Comparison of ENCODE assay signal across 9 cellular contexts in genomic region chr1:177948336-177948972, GRCh38. TPM values are rescaled to one million over a fixed set of nuclear protein-coding genes. Genes with fewer than 3 reads are reported as not detected.
A peak's percentile ranks its signal among the peaks of the same experiment; 100 is the strongest.
DNase-seq lines count a peak whose midpoint lies in the region; ATAC-seq and TF ChIP-seq lines count a peak whose summit lies in the region.
"Had no signal": no experiment of that assay in that cellular context is flagged by ENCODE, and none has a peak within 500 bp of the region (broad histone marks: within the 10 kb centered on the region; RNA-seq: fewer than 3 reads in every experiment).

No MANE protein-coding gene starts in this region.

- no peak overlapping the region for H3K4me3 ChIP-seq in GM12875 (ENCODE audit: low read depth, low read length)
- no peak overlapping the region for H3K4me3 ChIP-seq in esophagus muscularis mucosa
- no peak overlapping the region for H3K4me3 ChIP-seq in naive thymus-derived CD4-positive, alpha-beta T cell (ENCODE audit: low read length)
- H3K4me3 ChIP-seq: skin epidermis had no signal

- no peak for TF ChIP-seq EP300 in esophagus muscularis mucosa (IDR thresholded peaks at IDR 0.05)

- H3K4me3 Mint-ChIP-seq in naive thymus-derived CD4-positive, alpha-beta T cell, result no peak overlapping the region
- H3K4me3 Mint-ChIP-seq in activated T-helper 2 cell treated with anti-CD3 and anti-CD28 coated beads, Interferon-gamma antibody, Interleukin-2, Interleukin-4, amounts not matched to agents 10 μg/mL and 5 μg/mL and 100 μg/mL, durations not matched to agents 14 hours and 24 hours and 36 hours (ENCODE audit: low read depth), result no peak overlapping the region

- H3K27me3 ChIP-seq in esophagus muscularis mucosa, result no peaks in the 10 kb centered on the region
- H3K27me3 ChIP-seq in naive thymus-derived CD4-positive, alpha-beta T cell (ENCODE audit: control insufficient read depth in 2 of 2, insufficient read depth in 2 of 2, low read length in 2 of 2), result no peaks in the 10 kb centered on the region

- POLR2A ChIA-PET in naive thymus-derived CD4-positive, alpha-beta T cell (lab: Charles Lee), result no interaction called here

- CTCF ChIA-PET in naive thymus-derived CD4-positive, alpha-beta T cell (lab: Charles Lee), result no interaction called here

- peaks cover 0 to 10% (median 0%) of the 10 kb centered on the region in 4 donors for H3K4me1 ChIP-seq in esophagus muscularis mucosa
- H3K4me1 ChIP-seq in naive thymus-derived CD4-positive, alpha-beta T cell (ENCODE audit: control insufficient read depth in 2 of 2, insufficient read depth in 2 of 2, low read length in 2 of 2), result no peaks in the 10 kb centered on the region

- intact Hi-C loops in esophagus muscularis mucosa (cut with DNase I), result loop anchor here (5.0 to 10.0 kb wide), 4 partner anchors 164 to 1051 kb away; no protein-coding TSS in a partner anchor
- intact Hi-C loops in naive thymus-derived CD4-positive, alpha-beta T cell (cut with micrococcal nuclease), result no loop called here
- intact Hi-C loops in activated T-helper 2 cell treated with anti-CD3 and anti-CD28 coated beads, Interferon-gamma antibody, Interleukin-2, Interleukin-4, amounts not matched to agents 10 μg/mL and 5 μg/mL and 100 μg/mL, durations not matched to agents 14 hours and 24 hours and 36 hours (cut with micrococcal nuclease), result loop anchor here (5.0 to 10.0 kb wide), 2 partner anchors 334 to 524 kb away; no protein-coding TSS in a partner anchor

- H3K27me3 Mint-ChIP-seq in naive thymus-derived CD4-positive, alpha-beta T cell, result peaks cover 0 to 5% (median 0%) of the 10 kb centered on the region in 5 donors
- no peaks in the 10 kb centered on the region for H3K27me3 Mint-ChIP-seq in activated T-helper 2 cell treated with anti-CD3 and anti-CD28 coated beads, Interferon-gamma antibody, Interleukin-2, Interleukin-4, amounts not matched to agents 10 μg/mL and 5 μg/mL and 100 μg/mL, durations not matched to agents 14 hours and 24 hours and 36 hours (ENCODE audit: low read depth)

- WGBS in esophagus muscularis mucosa, result 19% methylated on average over 8 of the region's 8 CpGs

- ATAC-seq in HG02623 (IDR thresholded peaks at IDR 0.05; ENCODE audit: unreplicated experiment), result peak; percentile 81
- ATAC-seq in SK-N-SH treated with all-trans-retinoic acid at 6 μM for 48 hours, result peak; percentile 88
- peak; percentile 65 for ATAC-seq in naive thymus-derived CD4-positive, alpha-beta T cell

- no peak overlapping the region for H3K27ac Mint-ChIP-seq in naive thymus-derived CD4-positive, alpha-beta T cell
- H3K27ac Mint-ChIP-seq in activated T-helper 2 cell treated with anti-CD3 and anti-CD28 coated beads, Interferon-gamma antibody, Interleukin-2, Interleukin-4, amounts not matched to agents 10 μg/mL and 5 μg/mL and 100 μg/mL, durations not matched to agents 14 hours and 24 hours and 36 hours, result no peak overlapping the region

- H3K4me1 Mint-ChIP-seq in naive thymus-derived CD4-positive, alpha-beta T cell, result peaks cover 0 to 2% (median 0%) of the 10 kb centered on the region in 7 donors
- peaks cover 2% of the 10 kb centered on the region for H3K4me1 Mint-ChIP-seq in activated T-helper 2 cell treated with anti-CD3 and anti-CD28 coated beads, Interferon-gamma antibody, Interleukin-2, Interleukin-4, amounts not matched to agents 10 μg/mL and 5 μg/mL and 100 μg/mL, durations not matched to agents 14 hours and 24 hours and 36 hours (ENCODE audit: low read depth)

- TF ChIP-seq CTCF in GM12875 (IDR thresholded peaks at IDR 0.05; ENCODE audit: borderline replicate concordance, insufficient read depth, low read depth, low read length) (peak; percentile 87), esophagus muscularis mucosa (IDR thresholded peaks at IDR 0.05) (peak; percentile 88 to 92 (median 91))

- DNase-seq in AG08396 (ENCODE audit: low spot score) (peak; percentile 71), NCI-H1092 (lab: John Stamatoyannopoulos, UW) (peak; percentile 67), esophagus muscularis mucosa (ENCODE audit: extremely low spot score) (no peak)
- DNase-seq in naive thymus-derived CD4-positive, alpha-beta T cell, result peak in 1 of 9 donors; percentile 25
- no peak for DNase-seq in activated T-helper 2 cell treated with anti-CD3 and anti-CD28 coated beads, Interferon-gamma antibody, Interleukin-2, Interleukin-4, amounts not matched to agents 10 μg/mL and 5 μg/mL and 100 μg/mL, durations not matched to agents 14 hours and 24 hours and 36 hours (ENCODE audit: low spot score)

- H3K36me3 ChIP-seq in esophagus muscularis mucosa, result peaks cover 0 to 36% (median 20%) of the 10 kb centered on the region in 4 donors
- H3K36me3 ChIP-seq in naive thymus-derived CD4-positive, alpha-beta T cell (ENCODE audit: control insufficient read depth in 2 of 3, insufficient read depth in 3 of 3, low read length in 3 of 3), result no peaks in the 10 kb centered on the region

- no peaks in the 10 kb centered on the region for H3K36me3 Mint-ChIP-seq in naive thymus-derived CD4-positive, alpha-beta T cell
- H3K36me3 Mint-ChIP-seq in activated T-helper 2 cell treated with anti-CD3 and anti-CD28 coated beads, Interferon-gamma antibody, Interleukin-2, Interleukin-4, amounts not matched to agents 10 μg/mL and 5 μg/mL and 100 μg/mL, durations not matched to agents 14 hours and 24 hours and 36 hours (ENCODE audit: low read depth), result no peaks in the 10 kb centered on the region

- H3K9me3 Mint-ChIP-seq in naive thymus-derived CD4-positive, alpha-beta T cell, result peaks cover 0 to 1% (median 0%) of the 10 kb centered on the region in 11 donors
- H3K9me3 Mint-ChIP-seq in activated T-helper 2 cell treated with anti-CD3 and anti-CD28 coated beads, Interferon-gamma antibody, Interleukin-2, Interleukin-4, amounts not matched to agents 10 μg/mL and 5 μg/mL and 100 μg/mL, durations not matched to agents 14 hours and 24 hours and 36 hours, result no peaks in the 10 kb centered on the region

- H3K27ac ChIP-seq in esophagus muscularis mucosa (replicated peaks in 1 of 4), result no peak overlapping the region
- H3K27ac ChIP-seq in naive thymus-derived CD4-positive, alpha-beta T cell (ENCODE audit: low read depth, low read length), result no peak overlapping the region
- H3K27ac ChIP-seq: skin epidermis had no signal

- no peaks in the 10 kb centered on the region for H3K9me3 ChIP-seq in esophagus muscularis mucosa
- no peaks in the 10 kb centered on the region for H3K9me3 ChIP-seq in naive thymus-derived CD4-positive, alpha-beta T cell (ENCODE audit: control insufficient read depth in 2 of 3, low read length in 3 of 3)

- no peak for TF ChIP-seq POLR2A in esophagus muscularis mucosa (IDR thresholded peaks at IDR 0.05; ENCODE audit: low read depth)

TF ChIP-seq in SK-N-SH treated with all-trans-retinoic acid at 6 μM for 48 hours, 23 proteins besides CTCF, POLR2A, EP300 and RAD21:
- TF ChIP-seq PATZ1 (CRISPR knock-in tag; IDR thresholded peaks at IDR 0.05; ENCODE audit: borderline replicate concordance) (no peak), BACH2 (CRISPR knock-in tag; IDR thresholded peaks at IDR 0.05; ENCODE audit: borderline replicate concordance) (no peak), CSRNP3 (CRISPR knock-in tag; IDR thresholded peaks at IDR 0.05) (no peak), ZFP30 (CRISPR knock-in tag; IDR thresholded peaks at IDR 0.05) (no peak), ISL1 (CRISPR knock-in tag; IDR thresholded peaks at IDR 0.05) (no peak)

RNA-seq across cellular contexts. Expression of gene SEC16B, which starts 21.4 kb away (rescaled TPM):
- 1 to 10 TPM in 3 of 4 donors, under 1 TPM in 1; 0.83 to 2.6 (median 1.8) TPM for total RNA-seq in esophagus muscularis mucosa
- under 1 TPM in 1 of 5 experiments, not detected in 4; 0.27 TPM for total RNA-seq in naive thymus-derived CD4-positive, alpha-beta T cell
- polyA plus RNA-seq in naive thymus-derived CD4-positive, alpha-beta T cell, result not detected
- not detected in 2 replicates for total RNA-seq in activated T-helper 2 cell treated with anti-CD3 and anti-CD28 coated beads, Interferon-gamma antibody, Interleukin-2, Interleukin-4, amounts not matched to agents 10 μg/mL and 5 μg/mL and 100 μg/mL, durations not matched to agents 14 hours and 24 hours and 36 hours

Comparison
In these comparisons a context has a peak if more than half of its experiments do, and no peak if none do; other contexts are left out.
1. DNase-seq: peak in AG08396 (single experiment) and NCI-H1092 (single experiment); none in esophagus muscularis mucosa (single experiment) and activated T-helper 2 cell treated with anti-CD3 and anti-CD28 coated beads, Interferon-gamma antibody, Interleukin-2, Interleukin-4, amounts not matched to agents 10 μg/mL and 5 μg/mL and 100 μg/mL, durations not matched to agents 14 hours and 24 hours and 36 hours (single experiment).
2. intact Hi-C loops: an anchor here in esophagus muscularis mucosa (5.0 to 10.0 kb wide) and activated T-helper 2 cell treated with anti-CD3 and anti-CD28 coated beads, Interferon-gamma antibody, Interleukin-2, Interleukin-4, amounts not matched to agents 10 μg/mL and 5 μg/mL and 100 μg/mL, durations not matched to agents 14 hours and 24 hours and 36 hours (5.0 to 10.0 kb wide); none called in naive thymus-derived CD4-positive, alpha-beta T cell.
3. Peak in every context shown above with its lines, with median percentiles within 50 percentile points of each other: ATAC-seq.